In the genomic region with DNA sequence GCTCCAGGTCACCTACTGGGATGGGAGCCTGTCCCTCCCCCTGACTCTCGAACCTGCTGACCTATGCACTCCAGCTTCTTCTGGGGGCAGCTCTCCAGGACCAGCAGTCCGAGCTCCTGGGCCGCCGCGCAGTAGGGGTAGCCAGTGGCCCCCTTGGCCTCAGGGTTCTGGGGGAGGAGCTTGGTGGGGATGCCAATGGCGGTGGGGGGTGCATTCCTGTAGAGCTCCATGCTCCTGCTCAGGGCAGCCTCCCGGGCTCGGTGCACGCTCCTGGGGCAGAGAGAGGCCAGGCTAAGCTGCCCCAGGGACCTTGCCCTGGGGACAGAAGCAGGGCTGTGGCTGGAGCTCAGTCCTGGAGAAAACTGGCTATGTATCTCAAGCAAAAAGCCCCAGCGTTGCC, we compare ENCODE assay signal across 1 cellular context.
TF ChIP-seq lines count a peak whose summit lies in the region.

No MANE protein-coding gene starts in this region.

TF ChIP-seq in H1, 55 proteins besides CTCF, POLR2A, EP300 and RAD21:
- TF ChIP-seq TCF12 (IDR thresholded peaks at IDR 0.05; ENCODE audit: low read depth, low read length) (no peak), TEAD4 (IDR thresholded peaks at IDR 0.05; ENCODE audit: low read depth, low read length) (peak; percentile 87), ASH2L (IDR thresholded peaks at IDR 0.05; ENCODE audit: low read length) (no peak), GABPA (IDR thresholded peaks at IDR 0.05; ENCODE audit: borderline replicate concordance, insufficient read depth, low read length) (no peak), HDAC2 (IDR thresholded peaks at IDR 0.05; ENCODE audit: borderline replicate concordance in 1 of 2, low read depth in 2 of 2, low read length in 2 of 2) (no peak)
TF ChIP-seq in H1: peak in this region for 1.
